In genomic region chr7:44845476-44845875, GRCh38 we compare ENCODE assay signal across 12 cellular contexts. TPM values are rescaled to one million over a fixed set of nuclear protein-coding genes. Genes with fewer than 3 reads are reported as not detected.
A peak's percentile ranks its signal among the peaks of the same experiment; 100 is the strongest.
DNase-seq lines count a peak whose midpoint lies in the region; ATAC-seq and TF ChIP-seq lines count a peak whose summit lies in the region.
"Had no signal": no experiment of that assay in that cellular context is flagged by ENCODE, and none has a peak within 500 bp of the region (broad histone marks: within the 10 kb centered on the region; RNA-seq: fewer than 3 reads in every experiment).

No MANE protein-coding gene starts in this region.

- POLR2A ChIA-PET in A673 (lab: Charles Lee; ENCODE audit: low non-redundant PET) = no interaction called here

- no peak for ATAC-seq in RWPE2 (ENCODE audit: low read depth)
- ATAC-seq in aorta (ENCODE audit: low FRiP score) = no peak
- no peak for ATAC-seq in GM21528 (IDR thresholded peaks at IDR 0.05; ENCODE audit: low FRiP score, unreplicated experiment)

- H3K4me2 ChIP-seq in DOHH2 (ENCODE audit: low read length) = peak overlapping the region; percentile 89

- intact Hi-C loops in A673 (cut with micrococcal nuclease; ENCODE audit: unreplicated experiment) = no loop called here
- intact Hi-C loops in aorta (cut with DNase I) = loop anchor here (5.0 to 10.0 kb wide), 3 partner anchors 48 to 263 kb away; partner anchors contain the start of genes PPIA (in 1 of the 2) and TMED4 (in 1 of the 2)
- intact Hi-C loops in testis (cut with DNase I; ENCODE audit: low total_unique reads) = loop anchor here (5.0 kb wide), 1 partner anchor 263 kb away; the partner anchor contains the start of gene TMED4

- TF ChIP-seq CTCF in A673 (conservative IDR thresholded peaks at IDR 0.05; ENCODE audit: low read depth, low read length) (no peak), DOHH2 (IDR thresholded peaks at IDR 0.05; ENCODE audit: low read depth, low read length, poor library complexity, severe bottlenecking) (no peak), RWPE2 (IDR thresholded peaks at IDR 0.05; ENCODE audit: poor library complexity, severe bottlenecking) (no peak), fibroblast of villous mesenchyme (IDR thresholded peaks at IDR 0.05; ENCODE audit: insufficient read depth, low read depth, low read length) (no peak), testis (IDR thresholded peaks at IDR 0.05) (no peak)

- H3K9me3 ChIP-seq in A673 (ENCODE audit: low read depth, low read length, poor library complexity, severe bottlenecking) (no peaks in the 10 kb centered on the region), DOHH2 (ENCODE audit: control insufficient read depth, insufficient read depth, low read length) (no peaks in the 10 kb centered on the region), RWPE2 (ENCODE audit: severe bottlenecking) (no peaks in the 10 kb centered on the region), aorta (ENCODE audit: control insufficient read depth, low read length) (no peaks in the 10 kb centered on the region), testis (no peaks in the 10 kb centered on the region)

- peaks cover 20% of the 10 kb centered on the region for H3K4me1 ChIP-seq in A673 (ENCODE audit: insufficient read depth, low read length, poor library complexity, severe bottlenecking)
- H3K4me1 ChIP-seq in DOHH2 (ENCODE audit: control insufficient read depth, low read length) = peaks cover 37% of the 10 kb centered on the region
- H3K4me1 ChIP-seq in RWPE2 (ENCODE audit: insufficient read depth, poor library complexity, severe bottlenecking) = peaks cover 14% of the 10 kb centered on the region
- no peaks in the 10 kb centered on the region for H3K4me1 ChIP-seq in aorta (ENCODE audit: control insufficient read depth in 1 of 2, insufficient read depth in 2 of 2, low read length in 2 of 2)
- H3K4me1 ChIP-seq in testis = no peaks in the 10 kb centered on the region

- H3K79me2 ChIP-seq in DOHH2 (ENCODE audit: control insufficient read depth, low read length) = peaks cover 88% of the 10 kb centered on the region

- CTCF ChIA-PET in A673 (lab: Charles Lee) = no interaction called here

- TF ChIP-seq POLR2A in testis (IDR thresholded peaks at IDR 0.05) = no peak

- no peaks in the 10 kb centered on the region for H3K9me2 ChIP-seq in DOHH2 (replicated peaks; ENCODE audit: control insufficient read depth, low read length)

- H3K36me3 ChIP-seq in A673 (ENCODE audit: insufficient read depth, low read length, poor library complexity, severe bottlenecking) (peaks cover 10% of the 10 kb centered on the region), DOHH2 (ENCODE audit: control insufficient read depth, low read length) (peaks cover 74% of the 10 kb centered on the region), RWPE2 (ENCODE audit: low read depth) (peaks cover 32% of the 10 kb centered on the region), aorta (ENCODE audit: control insufficient read depth in 1 of 2, insufficient read depth in 2 of 2, low read length in 1 of 2) (no peaks in the 10 kb centered on the region), testis (ENCODE audit: low read depth, missing control alignments) (no peaks in the 10 kb centered on the region)

- H3K4me3 ChIP-seq in A673 (ENCODE audit: low read depth, low read length, poor library complexity, severe bottlenecking) = peak overlapping the region; percentile 77
- peak overlapping the region; percentile 76 for H3K4me3 ChIP-seq in DOHH2 (ENCODE audit: low read length)
- no peak overlapping the region for H3K4me3 ChIP-seq in RWPE2 (ENCODE audit: severe bottlenecking)
- H3K4me3 ChIP-seq in fibroblast of villous mesenchyme (ENCODE audit: low read depth, low read length) = peak overlapping the region; percentile 80
- no peak overlapping the region for H3K4me3 ChIP-seq in aorta (ENCODE audit: low read length in 2 of 2)
- no peak overlapping the region for H3K4me3 ChIP-seq in testis
- H3K4me3 ChIP-seq: lung had no signal

- no peaks in the 10 kb centered on the region for H3K27me3 ChIP-seq in A673 (replicated peaks; ENCODE audit: insufficient read depth, low read depth, low read length, poor library complexity)
- H3K27me3 ChIP-seq in DOHH2 (ENCODE audit: control insufficient read depth, low read length) = no peaks in the 10 kb centered on the region
- H3K27me3 ChIP-seq in RWPE2 (ENCODE audit: insufficient read depth, poor library complexity, severe bottlenecking) = no peaks in the 10 kb centered on the region
- H3K27me3 ChIP-seq in aorta (ENCODE audit: control insufficient read depth in 1 of 2, insufficient read depth in 2 of 2, low read length in 1 of 2) = no peaks in the 10 kb centered on the region
- no peaks in the 10 kb centered on the region for H3K27me3 ChIP-seq in testis

- no TSS peak for BruUV-seq in A673 (replicated peaks; lab: Mats Ljungman, UMichigan)

- H3K27ac ChIP-seq in A673 (ENCODE audit: low read depth, low read length, poor library complexity, severe bottlenecking) (peak overlapping the region; percentile 25), DOHH2 (ENCODE audit: low read depth, low read length) (peak overlapping the region; percentile 85; the same call in 1 of the 2 replicates), RWPE2 (ENCODE audit: poor library complexity, severe bottlenecking) (peak overlapping the region; percentile 87), aorta (ENCODE audit: low read depth in 1 of 2, low read length in 2 of 2) (no peak overlapping the region), testis (no peak overlapping the region)
- H3K27ac ChIP-seq: epithelial cell of prostate had no signal

- DNase-seq in A673 (ENCODE audit: low spot score) (no peak), RWPE2 (ENCODE audit: low spot score) (no peak), fibroblast of villous mesenchyme (ENCODE audit: low read depth) (no peak), aorta (no peak), testis (no peak), NCI-H187 (lab: John Stamatoyannopoulos, UW) (no peak)
- DNase-seq: DMS53; stimulated activated CD4-positive, alpha-beta T cell treated with anti-CD3 and anti-CD28 coated beads, Interleukin-1b, Interleukin-23, amount 100 ng/mL, for 48 hours had no signal

- peaks cover 21% of the 10 kb centered on the region for H3F3A ChIP-seq in DOHH2 (ENCODE audit: control insufficient read depth, insufficient read depth)

- H4K20me1 ChIP-seq in DOHH2 (ENCODE audit: control insufficient read depth, insufficient read depth, low read depth, low read length) = peaks cover 35% of the 10 kb centered on the region

RNA-seq across cellular contexts. Expression of gene H2AZ2, which starts 2.4 kb away (rescaled TPM):
- total RNA-seq in A673 (2021) (272 and 291 TPM in 2 replicates), fibroblast of villous mesenchyme (111 and 118 TPM in 2 replicates), aorta (100 to 1,000 TPM; 129 to 139 TPM), testis (100 to 1,000 TPM in 1 of 2 donors, 10 to 100 TPM in 1; 77.2 to 103 TPM)
- polyA plus RNA-seq in aorta (100 to 1,000 TPM in 1 of 2 donors, 10 to 100 TPM in 1; 95.1 to 102 TPM), testis (ENCODE audit: insufficient read depth, low read depth, low replicate concordance) (154 TPM)

RNA-seq across cellular contexts. Expression of gene PURB, which starts 39.9 kb away (rescaled TPM):
- total RNA-seq in A673 (2021) (25.3 and 27.4 TPM in 2 replicates), fibroblast of villous mesenchyme (24.5 and 29.8 TPM in 2 replicates), aorta (10 to 100 TPM; 26.4 to 33.9 TPM), testis (10 to 100 TPM; 22.4 to 23.9 TPM)
- polyA plus RNA-seq in aorta (1 to 10 TPM; 7.9 to 8.8 TPM), testis (ENCODE audit: insufficient read depth, low read depth, low replicate concordance) (14.7 TPM)

RNA-seq across cellular contexts. Expression of gene PPIA, which starts 49.0 kb away (rescaled TPM):
- total RNA-seq in A673 (2021) (2,816 and 3,047 TPM in 2 replicates), fibroblast of villous mesenchyme (2,028 and 2,422 TPM in 2 replicates), aorta (100 to 1,000 TPM; 729 to 835 TPM), testis (100 to 1,000 TPM; 616 to 873 TPM)
- polyA plus RNA-seq in aorta (1,000 to 10,000 TPM; 1,703 to 2,385 TPM), testis (ENCODE audit: insufficient read depth, low read depth, low replicate concordance) (918 TPM)

Comparison
In these comparisons a context has a peak if more than half of its experiments do, and no peak if none do; other contexts are left out.
1. H3K27ac ChIP-seq: peak in A673 (single experiment), DOHH2 (single experiment) and RWPE2 (single experiment); none in aorta (0 of 2) and testis (0 of 2).
2. H3K4me3 ChIP-seq: peak in A673 (single experiment), DOHH2 (single experiment) and fibroblast of villous mesenchyme (single experiment); none in RWPE2 (single experiment), aorta (0 of 2) and testis (0 of 2).